23 cellular contexts compared by ENCODE assay signal in the genomic region with DNA sequence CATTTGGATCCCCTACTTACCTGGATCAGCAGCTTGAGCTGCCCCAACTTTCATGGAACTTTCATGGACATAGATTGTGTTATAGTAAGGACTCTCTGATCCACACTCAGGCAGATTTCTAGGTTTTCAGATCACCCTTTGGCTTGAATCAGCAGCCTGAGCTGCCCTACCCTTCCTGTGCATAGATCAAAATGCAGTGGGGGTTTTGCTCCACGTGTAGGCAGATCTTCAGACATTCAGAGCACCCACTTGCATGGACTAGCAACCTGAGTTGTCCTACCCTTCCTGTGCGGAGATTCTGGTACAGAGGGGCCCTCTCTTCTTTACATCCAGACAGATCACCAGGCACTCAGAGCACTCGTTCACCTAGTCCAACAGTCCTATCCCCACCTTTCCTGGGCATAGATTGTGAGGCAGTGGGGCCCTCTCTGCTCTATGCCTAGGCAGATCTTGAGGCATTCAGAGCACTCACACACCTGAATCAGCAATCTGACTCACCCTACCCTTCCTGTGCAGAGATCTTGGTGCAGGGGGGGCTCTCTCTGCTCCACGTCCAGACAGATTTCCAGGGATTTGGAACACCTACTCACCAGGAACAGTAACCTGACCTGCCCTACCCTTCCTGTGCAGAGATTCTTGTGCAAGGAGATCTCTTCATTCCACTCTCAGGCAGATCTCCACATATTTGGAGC.
"Had no signal": no experiment of that assay in that cellular context is flagged by ENCODE, and none has a peak within 500 bp of the region (broad histone marks: within the 10 kb centered on the region; RNA-seq: fewer than 3 reads in every experiment).

No MANE protein-coding gene starts in this region.

- H3K4me3 ChIP-seq: gastroesophageal sphincter, heart left ventricle, hepatocyte, lower lobe of right lung, pancreas, right lobe of liver, suprapubic skin, transverse colon, vagina had no signal

- H3K27me3 Mint-ChIP-seq: effector memory CD8-positive, alpha-beta T cell; memory B cell; stimulated activated naive B cell treated with anti-CD40 and anti-IgM and Interleukin-4, amounts not matched to agents 10 μg/mL and 1 μg/mL and 100 μg/mL, for 72 hours; stimulated activated naive CD8-positive, alpha-beta T cell treated with anti-CD3 and anti-CD28 coated beads, Interleukin-15, Interleukin-2, amounts not matched to agents 100 ng/mL and 50 ng/mL, for 24 hours had no signal

- H3K27ac ChIP-seq: gastroesophageal sphincter, heart left ventricle, hepatocyte, lower lobe of right lung, neutrophil, pancreas, right lobe of liver, suprapubic skin, transverse colon, vagina had no signal

- H2AFZ ChIP-seq: hepatocyte had no signal

- H3K36me3 ChIP-seq: gastroesophageal sphincter, heart left ventricle, lower lobe of right lung, neutrophil, pancreas, right lobe of liver, suprapubic skin, transverse colon, vagina had no signal

- DNase-seq: cortex of kidney; effector memory CD8-positive, alpha-beta T cell; foreskin fibroblast; heart left ventricle; left ventricle myocardium superior; lower lobe of right lung; natural killer cell; pancreas; retina; right lobe of liver; small intestine; stimulated activated CD4-positive, alpha-beta T cell treated with anti-CD3 and anti-CD28 coated beads, Interleukin-15, amount 100 ng/mL, for 24 hours; stimulated activated CD4-positive, alpha-beta T cell treated with anti-CD3 and anti-CD28 coated beads, Interleukin-2, amount 100 ng/mL, for 48 hours; stimulated activated naive B cell treated with anti-CD40 and anti-IgM and Interleukin-4, amounts not matched to agents 10 μg/mL and 1 μg/mL and 100 μg/mL, for 72 hours; transverse colon had no signal

- H3K4me1 Mint-ChIP-seq: memory B cell; natural killer cell; stimulated activated naive B cell treated with anti-CD40 and anti-IgM and Interleukin-4, amounts not matched to agents 10 μg/mL and 1 μg/mL and 100 μg/mL, for 72 hours had no signal

- H3K4me1 ChIP-seq: gastroesophageal sphincter, lower lobe of right lung, pancreas, right lobe of liver, suprapubic skin, transverse colon, vagina had no signal

- H3K27ac Mint-ChIP-seq: effector memory CD8-positive, alpha-beta T cell; memory B cell; natural killer cell; stimulated activated naive B cell treated with anti-CD40 and anti-IgM and Interleukin-4, amounts not matched to agents 10 μg/mL and 1 μg/mL and 100 μg/mL, for 72 hours; stimulated activated naive CD8-positive, alpha-beta T cell treated with anti-CD3 and anti-CD28 coated beads, Interleukin-15, Interleukin-2, amounts not matched to agents 100 ng/mL and 50 ng/mL, for 24 hours had no signal

- H3K36me3 Mint-ChIP-seq: memory B cell; natural killer cell; stimulated activated naive B cell treated with anti-CD40 and anti-IgM and Interleukin-4, amounts not matched to agents 10 μg/mL and 1 μg/mL and 100 μg/mL, for 72 hours had no signal

- H3K9me3 ChIP-seq: gastroesophageal sphincter, lower lobe of right lung, neutrophil, pancreas, right lobe of liver, suprapubic skin, transverse colon, vagina had no signal

- H3K79me2 ChIP-seq: hepatocyte had no signal

- H3K27me3 ChIP-seq: gastroesophageal sphincter, heart left ventricle, hepatocyte, neutrophil, pancreas, right lobe of liver, suprapubic skin, transverse colon, vagina had no signal

- FAIRE-seq: endometrium, pancreas, small intestine had no signal

- H3K4me3 Mint-ChIP-seq: effector memory CD8-positive, alpha-beta T cell; memory B cell; natural killer cell; stimulated activated naive B cell treated with anti-CD40 and anti-IgM and Interleukin-4, amounts not matched to agents 10 μg/mL and 1 μg/mL and 100 μg/mL, for 72 hours; stimulated activated naive CD8-positive, alpha-beta T cell treated with anti-CD3 and anti-CD28 coated beads, Interleukin-15, Interleukin-2, amounts not matched to agents 100 ng/mL and 50 ng/mL, for 24 hours had no signal

- H3K4me2 ChIP-seq: hepatocyte had no signal

- ATAC-seq: effector memory CD8-positive, alpha-beta T cell; gastroesophageal sphincter; heart left ventricle; left ventricle myocardium superior; lower lobe of right lung; natural killer cell; pancreas; right lobe of liver; stimulated activated naive B cell treated with anti-CD40 and anti-IgM and Interleukin-4, amounts not matched to agents 10 μg/mL and 1 μg/mL and 100 μg/mL, for 72 hours had no signal
